ENCODE assay signal across 24 cellular contexts in genomic region chr13:45385320-45385719, GRCh38.
"Had no signal": no experiment of that assay in that cellular context is flagged by ENCODE, and none has a peak within 500 bp of the region (broad histone marks: within the 10 kb centered on the region; RNA-seq: fewer than 3 reads in every experiment).

No MANE protein-coding gene starts in this region.

- FAIRE-seq: astrocyte, TTC549 had no signal

- H3K4me1 ChIP-seq: Peyer's patch had no signal

- ATAC-seq: activated T-helper 17 cell treated with anti-CD3 and anti-CD28 coated beads, Interleukin-2, amount 50 U/mL, for 72 hours; T-helper 17 cell had no signal

- H3K27me3 ChIP-seq: Peyer's patch had no signal

- H3K27ac ChIP-seq: Peyer's patch, RWPE1 had no signal

- H3K9me3 ChIP-seq: Peyer's patch had no signal

- H3K4me3 ChIP-seq: Peyer's patch had no signal

- DNase-seq: activated CD4-positive, alpha-beta memory T cell treated with anti-CD3 and anti-CD28 coated beads, Interleukin-2, amount 10 ng/mL, durations not matched to agents 7 days and 5 days; activated CD4-positive, alpha-beta T cell treated with anti-CD3 and anti-CD28 coated beads, Interleukin-2, amount 50 U/mL, for 1 hour; activated CD4-positive, CD25-positive, alpha-beta regulatory T cell; activated gamma-delta T cell; activated naive CD4-positive, alpha-beta T cell treated with anti-CD3 and anti-CD28 coated beads for 36 hours; activated T-cell treated with anti-CD3 and anti-CD28 coated beads for 4 hours; activated T-cell treated with anti-CD3 and anti-CD28 coated beads, Interleukin-2, amount 50 U/mL, for 48 hours; amygdala; Kasumi-1; KBM-7; NCI-H1105 treated with DMSO at 0.1 percent for 48 hours; NCI-H1436 treated with DMSO at 0.1 percent for 48 hours; NCI-H187; NCI-H2081; NCI-H446; NCI-H524; Peyer's patch; SIG-M5; T-helper 17 cell; T-helper 9 cell had no signal
